In genomic region chr2:104836253-104836652, GRCh38 we compare ENCODE assay signal across 23 cellular contexts. TPM values are rescaled to one million over a fixed set of nuclear protein-coding genes. Genes with fewer than 3 reads are reported as not detected.
DNase-seq lines count a peak whose midpoint lies in the region; ATAC-seq and TF ChIP-seq lines count a peak whose summit lies in the region.
"Had no signal": no experiment of that assay in that cellular context is flagged by ENCODE, and none has a peak within 500 bp of the region (broad histone marks: within the 10 kb centered on the region; RNA-seq: fewer than 3 reads in every experiment).

No MANE protein-coding gene starts in this region.

- DNase-seq in G401 (ENCODE audit: low spot score): peak; percentile 15
- peak; percentile 32 for DNase-seq in inferior parietal cortex (ENCODE audit: extremely low spot score)
- peak; percentile 47 for DNase-seq in pons (ENCODE audit: low spot score)
- DNase-seq in NAMALWA (ENCODE audit: low spot score): no peak
- no peak for DNase-seq in left colon
- DNase-seq: CD4-positive, alpha-beta T cell; H9; IMR-90; MM.1S; NCI-H1092; NCI-H1417 treated with DMSO at 0.1 percent for 48 hours; NCI-H1694 treated with DMSO at 0.1 percent for 48 hours; NCI-H2081; NCI-H2227 treated with DMSO at 0.1 percent for 48 hours; NCI-H526 treated with DMSO at 0.1 percent for 48 hours; Peyer's patch; SK-N-SH had no signal

- ATAC-seq in HG03342 (IDR thresholded peaks at IDR 0.05; ENCODE audit: unreplicated experiment) (no peak), left colon (no peak), GM18861 (IDR thresholded peaks at IDR 0.05; ENCODE audit: unreplicated experiment) (no peak)
- ATAC-seq: GM23338 had no signal

- peaks cover 93% of the 10 kb centered on the region for H3K4me1 Mint-ChIP-seq in brain
- H3K4me1 Mint-ChIP-seq: GM23338, H9 had no signal

- TF ChIP-seq CTCF in brain (conservative IDR thresholded peaks at IDR 0.05): no peak

- peaks cover 6% of the 10 kb centered on the region for H3K27me3 Mint-ChIP-seq in brain

- peak overlapping the region; percentile 41 to 80 (median 65) for H3K4me3 Mint-ChIP-seq in brain
- H3K4me3 Mint-ChIP-seq: CD4-positive, alpha-beta T cell; GM23338; H9 had no signal

- peaks cover 14% of the 10 kb centered on the region for H3K36me3 Mint-ChIP-seq in brain

- peak overlapping the region in 4 of 5 experiments; percentile 73 to 93 (median 83) for H3K27ac Mint-ChIP-seq in brain
- H3K27ac Mint-ChIP-seq: CD4-positive, alpha-beta T cell; GM23338; H9 had no signal

- no peaks in the 10 kb centered on the region for H3K9me3 Mint-ChIP-seq in brain
- H3K9me3 Mint-ChIP-seq: CD4-positive, alpha-beta T cell; GM23338; H9 had no signal

- in situ Hi-C loops in G401 (cut with HindIII; ENCODE audit: low sequenced_read_pairs): no loop called here

- intact Hi-C loops in left colon (cut with DNase I, micrococcal nuclease): no loop called here

RNA-seq across cellular contexts. Expression of gene POU3F3, which starts 17.7 kb away (rescaled TPM):
- total RNA-seq in G401 (2014; rRNA removed; shearing (Covaris generic)): not detected in 2 replicates
- 23.8 TPM for polyA plus RNA-seq in brain (ENCODE audit: insufficient read depth, low read depth, low replicate concordance)
- under 1 TPM; 0.15 to 0.34 TPM for total RNA-seq in left colon
- total RNA-seq: CD4-positive, alpha-beta T cell; H9; IMR-90; NCI-H460 had no signal
- polyA plus RNA-seq: AG04450, IMR-90, SK-N-SH had no signal

Comparison
In these comparisons a context has a peak if more than half of its experiments do, and no peak if none do; other contexts are left out.
1. DNase-seq: peak in G401 (single experiment), inferior parietal cortex (single experiment) and pons (single experiment); none in NAMALWA (single experiment) and left colon (0 of 2).